ENCODE assay signal across 7 cellular contexts in genomic region chr7:111559665-111560064, GRCh38.
"Had no signal": no experiment of that assay in that cellular context is flagged by ENCODE, and none has a peak within 500 bp of the region (broad histone marks: within the 10 kb centered on the region; RNA-seq: fewer than 3 reads in every experiment).

No MANE protein-coding gene starts in this region.

- H3K27me3 ChIP-seq: gastrocnemius medialis, heart right ventricle had no signal

- H3K4me3 ChIP-seq: gastrocnemius medialis, heart right ventricle had no signal

- H3K9me3 ChIP-seq: gastrocnemius medialis, heart right ventricle had no signal

- ATAC-seq: gastrocnemius medialis, heart right ventricle had no signal

- H3K27ac ChIP-seq: gastrocnemius medialis, heart right ventricle had no signal

- DNase-seq: activated effector memory CD4-positive, alpha-beta T cell treated with anti-CD3 and anti-CD28 coated beads, Interleukin-2, amount 50 U/mL, for 16 hours; central memory CD4-positive, alpha-beta T cell; effector memory CD4-positive, alpha-beta T cell; gastrocnemius medialis; heart right ventricle; substantia nigra; trophoblast cell had no signal
